Comparison of ENCODE assay signal across 1 cellular context in the genomic region with DNA sequence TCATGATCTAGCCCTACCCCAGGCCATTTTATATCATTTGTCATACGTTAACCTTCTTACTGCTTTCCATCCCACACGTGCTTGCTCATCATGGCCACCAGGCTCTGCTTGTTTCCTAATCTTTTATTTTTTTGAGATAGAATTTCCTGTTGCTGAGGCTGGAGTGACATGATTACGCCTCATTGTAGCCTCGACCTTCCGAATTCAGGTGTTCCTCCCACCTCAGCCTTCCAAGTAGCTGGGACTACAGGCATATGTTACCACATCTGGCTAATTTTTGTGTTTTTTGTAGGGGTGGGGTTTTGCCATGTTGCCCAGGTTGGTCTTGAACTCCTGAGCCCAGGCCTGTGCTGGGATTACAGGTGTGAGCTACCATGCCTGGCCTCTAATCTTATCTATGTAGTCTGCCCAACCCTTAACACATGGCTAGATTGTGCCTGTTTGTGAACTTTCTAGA.
A peak's percentile ranks its signal among the peaks of the same experiment; 100 is the strongest.
TF ChIP-seq lines count a peak whose summit lies in the region.

No MANE protein-coding gene starts in this region.

TF ChIP-seq in K562, 482 proteins besides CTCF, POLR2A, EP300 and RAD21 (continued from another document and continues in another):
- TF ChIP-seq, protein P1, sequence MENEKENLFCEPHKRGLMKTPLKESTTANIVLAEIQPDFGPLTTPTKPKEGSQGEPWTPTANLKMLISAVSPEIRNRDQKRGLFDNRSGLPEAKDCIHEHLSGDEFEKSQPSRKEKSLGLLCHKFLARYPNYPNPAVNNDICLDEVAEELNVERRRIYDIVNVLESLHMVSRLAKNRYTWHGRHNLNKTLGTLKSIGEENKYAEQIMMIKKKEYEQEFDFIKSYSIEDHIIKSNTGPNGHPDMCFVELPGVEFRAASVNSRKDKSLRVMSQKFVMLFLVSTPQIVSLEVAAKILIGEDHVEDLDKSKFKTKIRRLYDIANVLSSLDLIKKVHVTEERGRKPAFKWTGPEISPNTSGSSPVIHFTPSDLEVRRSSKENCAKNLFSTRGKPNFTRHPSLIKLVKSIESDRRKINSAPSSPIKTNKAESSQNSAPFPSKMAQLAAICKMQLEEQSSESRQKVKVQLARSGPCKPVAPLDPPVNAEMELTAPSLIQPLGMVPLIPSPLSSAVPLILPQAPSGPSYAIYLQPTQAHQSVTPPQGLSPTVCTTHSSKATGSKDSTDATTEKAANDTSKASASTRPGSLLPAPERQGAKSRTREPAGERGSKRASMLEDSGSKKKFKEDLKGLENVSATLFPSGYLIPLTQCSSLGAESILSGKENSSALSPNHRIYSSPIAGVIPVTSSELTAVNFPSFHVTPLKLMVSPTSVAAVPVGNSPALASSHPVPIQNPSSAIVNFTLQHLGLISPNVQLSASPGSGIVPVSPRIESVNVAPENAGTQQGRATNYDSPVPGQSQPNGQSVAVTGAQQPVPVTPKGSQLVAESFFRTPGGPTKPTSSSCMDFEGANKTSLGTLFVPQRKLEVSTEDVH (IDR thresholded peaks at IDR 0.05; ENCODE audit: low read depth, partially characterized antibody), result no peak
- no peak for TF ChIP-seq ETV6 (IDR thresholded peaks at IDR 0.05; ENCODE audit: borderline replicate concordance in 1 of 2, low read depth in 2 of 2, low read length in 1 of 2)
- TF ChIP-seq ETV6 (CRISPR knock-in tag; IDR thresholded peaks at IDR 0.05; ENCODE audit: borderline replicate concordance), result no peak
- TF ChIP-seq, protein P2, sequence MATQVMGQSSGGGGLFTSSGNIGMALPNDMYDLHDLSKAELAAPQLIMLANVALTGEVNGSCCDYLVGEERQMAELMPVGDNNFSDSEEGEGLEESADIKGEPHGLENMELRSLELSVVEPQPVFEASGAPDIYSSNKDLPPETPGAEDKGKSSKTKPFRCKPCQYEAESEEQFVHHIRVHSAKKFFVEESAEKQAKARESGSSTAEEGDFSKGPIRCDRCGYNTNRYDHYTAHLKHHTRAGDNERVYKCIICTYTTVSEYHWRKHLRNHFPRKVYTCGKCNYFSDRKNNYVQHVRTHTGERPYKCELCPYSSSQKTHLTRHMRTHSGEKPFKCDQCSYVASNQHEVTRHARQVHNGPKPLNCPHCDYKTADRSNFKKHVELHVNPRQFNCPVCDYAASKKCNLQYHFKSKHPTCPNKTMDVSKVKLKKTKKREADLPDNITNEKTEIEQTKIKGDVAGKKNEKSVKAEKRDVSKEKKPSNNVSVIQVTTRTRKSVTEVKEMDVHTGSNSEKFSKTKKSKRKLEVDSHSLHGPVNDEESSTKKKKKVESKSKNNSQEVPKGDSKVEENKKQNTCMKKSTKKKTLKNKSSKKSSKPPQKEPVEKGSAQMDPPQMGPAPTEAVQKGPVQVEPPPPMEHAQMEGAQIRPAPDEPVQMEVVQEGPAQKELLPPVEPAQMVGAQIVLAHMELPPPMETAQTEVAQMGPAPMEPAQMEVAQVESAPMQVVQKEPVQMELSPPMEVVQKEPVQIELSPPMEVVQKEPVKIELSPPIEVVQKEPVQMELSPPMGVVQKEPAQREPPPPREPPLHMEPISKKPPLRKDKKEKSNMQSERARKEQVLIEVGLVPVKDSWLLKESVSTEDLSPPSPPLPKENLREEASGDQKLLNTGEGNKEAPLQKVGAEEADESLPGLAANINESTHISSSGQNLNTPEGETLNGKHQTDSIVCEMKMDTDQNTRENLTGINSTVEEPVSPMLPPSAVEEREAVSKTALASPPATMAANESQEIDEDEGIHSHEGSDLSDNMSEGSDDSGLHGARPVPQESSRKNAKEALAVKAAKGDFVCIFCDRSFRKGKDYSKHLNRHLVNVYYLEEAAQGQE (CRISPR knock-in tag; IDR thresholded peaks at IDR 0.05; ENCODE audit: low read depth), result no peak
- TF ChIP-seq ZNF717 (CRISPR knock-in tag; IDR thresholded peaks at IDR 0.05), result no peak
- no peak for TF ChIP-seq ZBTB1 (CRISPR knock-in tag; IDR thresholded peaks at IDR 0.05; ENCODE audit: borderline replicate concordance, low read depth)
- TF ChIP-seq MTA2 (IDR thresholded peaks at IDR 0.05; ENCODE audit: low read depth), result no peak
- TF ChIP-seq, protein P3, sequence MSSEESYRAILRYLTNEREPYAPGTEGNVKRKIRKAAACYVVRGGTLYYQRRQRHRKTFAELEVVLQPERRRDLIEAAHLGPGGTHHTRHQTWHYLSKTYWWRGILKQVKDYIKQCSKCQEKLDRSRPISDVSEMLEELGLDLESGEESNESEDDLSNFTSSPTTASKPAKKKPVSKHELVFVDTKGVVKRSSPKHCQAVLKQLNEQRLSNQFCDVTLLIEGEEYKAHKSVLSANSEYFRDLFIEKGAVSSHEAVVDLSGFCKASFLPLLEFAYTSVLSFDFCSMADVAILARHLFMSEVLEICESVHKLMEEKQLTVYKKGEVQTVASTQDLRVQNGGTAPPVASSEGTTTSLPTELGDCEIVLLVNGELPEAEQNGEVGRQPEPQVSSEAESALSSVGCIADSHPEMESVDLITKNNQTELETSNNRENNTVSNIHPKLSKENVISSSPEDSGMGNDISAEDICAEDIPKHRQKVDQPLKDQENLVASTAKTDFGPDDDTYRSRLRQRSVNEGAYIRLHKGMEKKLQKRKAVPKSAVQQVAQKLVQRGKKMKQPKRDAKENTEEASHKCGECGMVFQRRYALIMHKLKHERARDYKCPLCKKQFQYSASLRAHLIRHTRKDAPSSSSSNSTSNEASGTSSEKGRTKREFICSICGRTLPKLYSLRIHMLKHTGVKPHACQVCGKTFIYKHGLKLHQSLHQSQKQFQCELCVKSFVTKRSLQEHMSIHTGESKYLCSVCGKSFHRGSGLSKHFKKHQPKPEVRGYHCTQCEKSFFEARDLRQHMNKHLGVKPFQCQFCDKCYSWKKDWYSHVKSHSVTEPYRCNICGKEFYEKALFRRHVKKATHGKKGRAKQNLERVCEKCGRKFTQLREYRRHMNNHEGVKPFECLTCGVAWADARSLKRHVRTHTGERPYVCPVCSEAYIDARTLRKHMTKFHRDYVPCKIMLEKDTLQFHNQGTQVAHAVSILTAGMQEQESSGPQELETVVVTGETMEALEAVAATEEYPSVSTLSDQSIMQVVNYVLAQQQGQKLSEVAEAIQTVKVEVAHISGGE (CRISPR knock-in tag; IDR thresholded peaks at IDR 0.05), result no peak
- peak in 1 of 2 experiments; percentile 65; a peak in 1 of 4 replicates for TF ChIP-seq HDAC1 (IDR thresholded peaks at IDR 0.05)
- no peak for TF ChIP-seq ZNF224 (CRISPR knock-in tag; IDR thresholded peaks at IDR 0.05)
- TF ChIP-seq, protein P4, sequence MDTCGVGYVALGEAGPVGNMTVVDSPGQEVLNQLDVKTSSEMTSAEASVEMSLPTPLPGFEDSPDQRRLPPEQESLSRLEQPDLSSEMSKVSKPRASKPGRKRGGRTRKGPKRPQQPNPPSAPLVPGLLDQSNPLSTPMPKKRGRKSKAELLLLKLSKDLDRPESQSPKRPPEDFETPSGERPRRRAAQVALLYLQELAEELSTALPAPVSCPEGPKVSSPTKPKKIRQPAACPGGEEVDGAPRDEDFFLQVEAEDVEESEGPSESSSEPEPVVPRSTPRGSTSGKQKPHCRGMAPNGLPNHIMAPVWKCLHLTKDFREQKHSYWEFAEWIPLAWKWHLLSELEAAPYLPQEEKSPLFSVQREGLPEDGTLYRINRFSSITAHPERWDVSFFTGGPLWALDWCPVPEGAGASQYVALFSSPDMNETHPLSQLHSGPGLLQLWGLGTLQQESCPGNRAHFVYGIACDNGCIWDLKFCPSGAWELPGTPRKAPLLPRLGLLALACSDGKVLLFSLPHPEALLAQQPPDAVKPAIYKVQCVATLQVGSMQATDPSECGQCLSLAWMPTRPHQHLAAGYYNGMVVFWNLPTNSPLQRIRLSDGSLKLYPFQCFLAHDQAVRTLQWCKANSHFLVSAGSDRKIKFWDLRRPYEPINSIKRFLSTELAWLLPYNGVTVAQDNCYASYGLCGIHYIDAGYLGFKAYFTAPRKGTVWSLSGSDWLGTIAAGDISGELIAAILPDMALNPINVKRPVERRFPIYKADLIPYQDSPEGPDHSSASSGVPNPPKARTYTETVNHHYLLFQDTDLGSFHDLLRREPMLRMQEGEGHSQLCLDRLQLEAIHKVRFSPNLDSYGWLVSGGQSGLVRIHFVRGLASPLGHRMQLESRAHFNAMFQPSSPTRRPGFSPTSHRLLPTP (IDR thresholded peaks at IDR 0.05; ENCODE audit: borderline replicate concordance, extremely low read depth, insufficient read length), result no peak
- 0 out of 2 replicates have a peak, but pooled peaks have one; percentile 36 for TF ChIP-seq ADNP (tag; IDR thresholded peaks at IDR 0.05)
- TF ChIP-seq DMBX1 (CRISPR knock-in tag; IDR thresholded peaks at IDR 0.05; ENCODE audit: borderline replicate concordance), result no peak
- peak; percentile 75; the same call in 1 of the 2 replicates for TF ChIP-seq EP400 (IDR thresholded peaks at IDR 0.05)
- TF ChIP-seq CEBPB (tag; IDR thresholded peaks at IDR 0.05), result peak; percentile 33; the same call in 1 of the 2 replicates
- TF ChIP-seq, protein P5, sequence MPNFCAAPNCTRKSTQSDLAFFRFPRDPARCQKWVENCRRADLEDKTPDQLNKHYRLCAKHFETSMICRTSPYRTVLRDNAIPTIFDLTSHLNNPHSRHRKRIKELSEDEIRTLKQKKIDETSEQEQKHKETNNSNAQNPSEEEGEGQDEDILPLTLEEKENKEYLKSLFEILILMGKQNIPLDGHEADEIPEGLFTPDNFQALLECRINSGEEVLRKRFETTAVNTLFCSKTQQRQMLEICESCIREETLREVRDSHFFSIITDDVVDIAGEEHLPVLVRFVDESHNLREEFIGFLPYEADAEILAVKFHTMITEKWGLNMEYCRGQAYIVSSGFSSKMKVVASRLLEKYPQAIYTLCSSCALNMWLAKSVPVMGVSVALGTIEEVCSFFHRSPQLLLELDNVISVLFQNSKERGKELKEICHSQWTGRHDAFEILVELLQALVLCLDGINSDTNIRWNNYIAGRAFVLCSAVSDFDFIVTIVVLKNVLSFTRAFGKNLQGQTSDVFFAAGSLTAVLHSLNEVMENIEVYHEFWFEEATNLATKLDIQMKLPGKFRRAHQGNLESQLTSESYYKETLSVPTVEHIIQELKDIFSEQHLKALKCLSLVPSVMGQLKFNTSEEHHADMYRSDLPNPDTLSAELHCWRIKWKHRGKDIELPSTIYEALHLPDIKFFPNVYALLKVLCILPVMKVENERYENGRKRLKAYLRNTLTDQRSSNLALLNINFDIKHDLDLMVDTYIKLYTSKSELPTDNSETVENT (CRISPR knock-in tag; IDR thresholded peaks at IDR 0.05), result no peak
- no peak for TF ChIP-seq HDAC2 (IDR thresholded peaks at IDR 0.05)
- TF ChIP-seq ZNF3 (CRISPR knock-in tag; IDR thresholded peaks at IDR 0.05), result no peak
- TF ChIP-seq TCF3 (CRISPR knock-in tag; IDR thresholded peaks at IDR 0.05), result 0 out of 2 replicates have a peak, but pooled peaks have one; percentile 14
- TF ChIP-seq, protein P6, sequence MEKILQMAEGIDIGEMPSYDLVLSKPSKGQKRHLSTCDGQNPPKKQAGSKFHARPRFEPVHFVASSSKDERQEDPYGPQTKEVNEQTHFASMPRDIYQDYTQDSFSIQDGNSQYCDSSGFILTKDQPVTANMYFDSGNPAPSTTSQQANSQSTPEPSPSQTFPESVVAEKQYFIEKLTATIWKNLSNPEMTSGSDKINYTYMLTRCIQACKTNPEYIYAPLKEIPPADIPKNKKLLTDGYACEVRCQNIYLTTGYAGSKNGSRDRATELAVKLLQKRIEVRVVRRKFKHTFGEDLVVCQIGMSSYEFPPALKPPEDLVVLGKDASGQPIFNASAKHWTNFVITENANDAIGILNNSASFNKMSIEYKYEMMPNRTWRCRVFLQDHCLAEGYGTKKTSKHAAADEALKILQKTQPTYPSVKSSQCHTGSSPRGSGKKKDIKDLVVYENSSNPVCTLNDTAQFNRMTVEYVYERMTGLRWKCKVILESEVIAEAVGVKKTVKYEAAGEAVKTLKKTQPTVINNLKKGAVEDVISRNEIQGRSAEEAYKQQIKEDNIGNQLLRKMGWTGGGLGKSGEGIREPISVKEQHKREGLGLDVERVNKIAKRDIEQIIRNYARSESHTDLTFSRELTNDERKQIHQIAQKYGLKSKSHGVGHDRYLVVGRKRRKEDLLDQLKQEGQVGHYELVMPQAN (IDR thresholded peaks at IDR 0.05; ENCODE audit: borderline replicate concordance), result peak; percentile 66
- no peak for TF ChIP-seq ZNF282 (CRISPR knock-in tag; IDR thresholded peaks at IDR 0.05)
- no peak for TF ChIP-seq ESRRA (IDR thresholded peaks at IDR 0.05; ENCODE audit: borderline replicate concordance, low read depth)
- no peak for TF ChIP-seq RUNX1 (IDR thresholded peaks at IDR 0.05; ENCODE audit: low read depth)
- TF ChIP-seq ZNF696 (CRISPR knock-in tag; conservative IDR thresholded peaks at IDR 0.05), result no peak
- no peak for TF ChIP-seq ZNF23 (CRISPR knock-in tag; IDR thresholded peaks at IDR 0.05)
- TF ChIP-seq SMAD3 (CRISPR knock-in tag; conservative IDR thresholded peaks at IDR 0.05), result no peak
- TF ChIP-seq KDM5B (IDR thresholded peaks at IDR 0.05; ENCODE audit: insufficient replicate concordance, low read depth, low read length), result no peak
- no peak for TF ChIP-seq CHD2 (IDR thresholded peaks at IDR 0.05; ENCODE audit: low read depth, low read length)
- TF ChIP-seq ZNF133 (CRISPR knock-in tag; IDR thresholded peaks at IDR 0.05), result no peak
